In genomic region chr1:92971932-92972331, GRCh38 we compare ENCODE assay signal across 6 cellular contexts. TPM values are rescaled to one million over a fixed set of nuclear protein-coding genes. Genes with fewer than 3 reads are reported as not detected.
DNase-seq lines count a peak whose midpoint lies in the region; ATAC-seq and TF ChIP-seq lines count a peak whose summit lies in the region.
"Not testable (repeated sequence)": the region's sequence is repeated elsewhere in the genome, so short reads cannot be mapped to it uniquely, and the experiment has no call there.

No MANE protein-coding gene starts in this region.

- not testable (repeated sequence) for H3K27me3 ChIP-seq in BLaER1; CD4-positive, CD25-positive, alpha-beta regulatory T cell (ENCODE audit: control insufficient read depth, insufficient read depth, low read length); OCI-LY1 (ENCODE audit: insufficient read depth, low read length)

- not testable (repeated sequence) for H3K27me3 Mint-ChIP-seq in CD4-positive, CD25-positive, alpha-beta regulatory T cell; T-helper 17 cell; activated naive CD8-positive, alpha-beta T cell treated with anti-CD3 and anti-CD28 coated beads, Interleukin-2, amount 50 U/mL, for 24 hours; naive B cell

- H3K9me3 Mint-ChIP-seq in CD4-positive, CD25-positive, alpha-beta regulatory T cell; activated naive CD8-positive, alpha-beta T cell treated with anti-CD3 and anti-CD28 coated beads, Interleukin-2, amount 50 U/mL, for 24 hours; naive B cell: not testable (repeated sequence)

- not testable (repeated sequence) for H4K20me1 ChIP-seq in BLaER1; OCI-LY1 (ENCODE audit: insufficient read depth, low read length)

- not testable (repeated sequence) for H3K79me2 ChIP-seq in OCI-LY1 (ENCODE audit: insufficient read depth, low read length)

- peaks cover 30 to 53% (median 38%) of the 10 kb centered on the region in 4 donors for H3K4me1 Mint-ChIP-seq in CD4-positive, CD25-positive, alpha-beta regulatory T cell
- H3K4me1 Mint-ChIP-seq in T-helper 17 cell: peaks cover 35% of the 10 kb centered on the region
- H3K4me1 Mint-ChIP-seq in activated naive CD8-positive, alpha-beta T cell treated with anti-CD3 and anti-CD28 coated beads, Interleukin-2, amount 50 U/mL, for 24 hours: peaks cover 77% of the 10 kb centered on the region
- H3K4me1 Mint-ChIP-seq in naive B cell: peaks cover 55 to 84% (median 57%) of the 10 kb centered on the region in 3 donors

- H3K9me3 ChIP-seq in BLaER1; CD4-positive, CD25-positive, alpha-beta regulatory T cell (ENCODE audit: control insufficient read depth in 2 of 2, low read length in 2 of 2); OCI-LY1 (ENCODE audit: low read length); T-helper 17 cell (ENCODE audit: control insufficient read depth, low read length, poor library complexity, severe bottlenecking): not testable (repeated sequence)

- not testable (repeated sequence) for H3K9me2 ChIP-seq in OCI-LY1 (ENCODE audit: low read depth, low read length)

- peak overlapping the region; percentile 61; the same call in 1 of the 2 replicates for H3K4me2 ChIP-seq in BLaER1
- H3K4me2 ChIP-seq in OCI-LY1 (ENCODE audit: low read length): not testable (repeated sequence)

- not testable (repeated sequence) for H3K9ac ChIP-seq in BLaER1; OCI-LY1 (ENCODE audit: low read length)

- peaks cover 40% of the 10 kb centered on the region for H3F3A ChIP-seq in OCI-LY1 (ENCODE audit: insufficient read depth, low read length)

- H3K4me3 ChIP-seq in BLaER1; CD4-positive, CD25-positive, alpha-beta regulatory T cell (ENCODE audit: low read depth, low read length); OCI-LY1 (ENCODE audit: low read depth, low read length, poor library complexity, severe bottlenecking): not testable (repeated sequence)

- not testable (repeated sequence) for H3K36me3 Mint-ChIP-seq in CD4-positive, CD25-positive, alpha-beta regulatory T cell; T-helper 17 cell (ENCODE audit: low read depth); activated naive CD8-positive, alpha-beta T cell treated with anti-CD3 and anti-CD28 coated beads, Interleukin-2, amount 50 U/mL, for 24 hours (ENCODE audit: low read depth); naive B cell

- TF ChIP-seq CTCF in OCI-LY1 (IDR thresholded peaks at IDR 0.05; ENCODE audit: low read length): not testable (repeated sequence)

- H3K4me1 ChIP-seq in BLaER1 (peaks cover 52% of the 10 kb centered on the region), OCI-LY1 (ENCODE audit: insufficient read depth, low read length, severe bottlenecking) (peaks cover 88% of the 10 kb centered on the region)
- H3K4me1 ChIP-seq in CD4-positive, CD25-positive, alpha-beta regulatory T cell (ENCODE audit: control insufficient read depth, insufficient read depth, low read length, poor library complexity, severe bottlenecking): peaks cover 39% of the 10 kb centered on the region

- H3K27ac ChIP-seq in BLaER1; CD4-positive, CD25-positive, alpha-beta regulatory T cell (ENCODE audit: insufficient read depth, low read length, poor library complexity, severe bottlenecking): not testable (repeated sequence)
- H3K27ac ChIP-seq in OCI-LY1 (ENCODE audit: low read depth, low read length, poor library complexity, severe bottlenecking): peak overlapping the region; percentile 80

- not testable (repeated sequence) for H3K4me3 Mint-ChIP-seq in CD4-positive, CD25-positive, alpha-beta regulatory T cell; T-helper 17 cell; activated naive CD8-positive, alpha-beta T cell treated with anti-CD3 and anti-CD28 coated beads, Interleukin-2, amount 50 U/mL, for 24 hours
- peak overlapping the region in 5 of 8 donors; percentile 30 to 78 (median 53) for H3K4me3 Mint-ChIP-seq in naive B cell

- DNase-seq in CD4-positive, CD25-positive, alpha-beta regulatory T cell; T-helper 17 cell; activated naive CD8-positive, alpha-beta T cell treated with anti-CD3 and anti-CD28 coated beads, Interleukin-2, amount 50 U/mL, for 24 hours; naive B cell: not testable (repeated sequence)

- not testable (repeated sequence) for ATAC-seq in CD4-positive, CD25-positive, alpha-beta regulatory T cell (ENCODE audit: low read depth in 2 of 2); T-helper 17 cell; activated naive CD8-positive, alpha-beta T cell treated with anti-CD3 and anti-CD28 coated beads, Interleukin-2, amount 50 U/mL, for 24 hours; naive B cell (ENCODE audit: low read depth in 2 of 2)

- H2AFZ ChIP-seq in OCI-LY1 (ENCODE audit: low read length): not testable (repeated sequence)

- H3K27ac Mint-ChIP-seq in CD4-positive, CD25-positive, alpha-beta regulatory T cell: peak overlapping the region in 2 of 3 donors; percentile 42 to 92
- H3K27ac Mint-ChIP-seq in T-helper 17 cell (peak overlapping the region; percentile 86), naive B cell (peak overlapping the region in 3 of 6 donors; percentile 79 to 93 (median 81))
- peak overlapping the region; percentile 46 for H3K27ac Mint-ChIP-seq in activated naive CD8-positive, alpha-beta T cell treated with anti-CD3 and anti-CD28 coated beads, Interleukin-2, amount 50 U/mL, for 24 hours

- H3K36me3 ChIP-seq in BLaER1; CD4-positive, CD25-positive, alpha-beta regulatory T cell (ENCODE audit: control insufficient read depth, insufficient read depth, low read length); OCI-LY1 (ENCODE audit: insufficient read depth, low read length): not testable (repeated sequence)

RNA-seq across cellular contexts. Expression of gene DIPK1A, which starts 10.7 kb away (rescaled TPM):
- total RNA-seq in CD4-positive, CD25-positive, alpha-beta regulatory T cell: 10.9 TPM
- polyA plus RNA-seq in CD4-positive, CD25-positive, alpha-beta regulatory T cell: 10 to 100 TPM; 13.0 to 19.6 (median 15.2) TPM
- 1 to 10 TPM; 7.9 to 8.7 TPM for total RNA-seq in T-helper 17 cell
- 10 to 100 TPM; 26.0 to 57.3 (median 32.4) TPM for polyA plus RNA-seq in naive B cell (ENCODE audit: low read depth in 6 of 6)
